24 cellular contexts compared by ENCODE assay signal in genomic region chr7:24762771-24763170, GRCh38. TPM values are rescaled to one million over a fixed set of nuclear protein-coding genes. Genes with fewer than 3 reads are reported as not detected.
A peak's percentile ranks its signal among the peaks of the same experiment; 100 is the strongest.
DNase-seq lines count a peak whose midpoint lies in the region; ATAC-seq, FAIRE-seq and TF ChIP-seq lines count a peak whose summit lies in the region.
"Had no signal": no experiment of that assay in that cellular context is flagged by ENCODE, and none has a peak within 500 bp of the region (broad histone marks: within the 10 kb centered on the region; RNA-seq: fewer than 3 reads in every experiment).

No MANE protein-coding gene starts in this region.

- ATAC-seq in GM12878: no peak
- ATAC-seq in psoas muscle: no peak
- ATAC-seq: CD8-positive, alpha-beta T cell had no signal

- H3K9me3 ChIP-seq in GM12878 (replicated peaks; ENCODE audit: control insufficient read depth, insufficient read depth, low read length): peaks cover 2% of the 10 kb centered on the region
- no peaks in the 10 kb centered on the region for H3K9me3 ChIP-seq in H1 (ENCODE audit: insufficient read depth in 2 of 2, low read depth in 1 of 2, low read length in 1 of 2)
- no peaks in the 10 kb centered on the region for H3K9me3 ChIP-seq in keratinocyte (ENCODE audit: control insufficient read depth, low read depth, low read length)
- H3K9me3 ChIP-seq in psoas muscle: no peaks in the 10 kb centered on the region
- H3K9me3 ChIP-seq: Caco-2 had no signal

- H3K36me3 ChIP-seq in GM12878 (ENCODE audit: control insufficient read depth in 2 of 2, insufficient read depth in 2 of 2, low read length in 1 of 2) (no peaks in the 10 kb centered on the region), H1 (ENCODE audit: control insufficient read depth in 2 of 4, insufficient read depth in 4 of 4, low read length in 3 of 4) (no peaks in the 10 kb centered on the region), keratinocyte (ENCODE audit: control insufficient read depth in 2 of 2, extremely low read depth in 1 of 2, insufficient read depth in 2 of 2, low read length in 2 of 2) (no peaks in the 10 kb centered on the region), psoas muscle (ENCODE audit: insufficient read depth in 1 of 2, low read depth in 1 of 2) (no peaks in the 10 kb centered on the region)
- H3K36me3 ChIP-seq: BLaER1 treated with 17β-estradiol and CSF1 and Interleukin-3, amounts not matched to agents 10 nM and 100 nM had no signal

- H3K23ac ChIP-seq in H1 (ENCODE audit: insufficient read length): no peak overlapping the region

- H3K4me2 ChIP-seq in GM12878 (ENCODE audit: control insufficient read depth, insufficient read depth) (0 out of 2 replicates have a peak overlapping the region, but pooled peaks have one; percentile 15), H1 (ENCODE audit: insufficient read depth in 1 of 2, low read depth in 2 of 2, low read length in 2 of 2) (no peak overlapping the region), keratinocyte (ENCODE audit: control insufficient read depth, extremely low read depth, insufficient read depth, low read depth, low read length) (peak overlapping the region; percentile 18)
- H3K4me2 ChIP-seq: BLaER1 treated with 17β-estradiol and CSF1 and Interleukin-3, amounts not matched to agents 10 nM and 100 nM had no signal

- no peaks in the 10 kb centered on the region for H3K9me1 ChIP-seq in keratinocyte (ENCODE audit: control insufficient read depth, extremely low read depth, insufficient read depth, low read length)

- peaks cover 2% of the 10 kb centered on the region; the same call in 1 of the 2 replicates for H3K23me2 ChIP-seq in H1 (ENCODE audit: low read depth, low read length)

- H3K4me3 ChIP-seq in GM12878 (no peak overlapping the region), H1 (ENCODE audit: extremely low read depth in 1 of 4, insufficient read depth in 2 of 4, low read depth in 3 of 4, low read length in 4 of 4) (no peak overlapping the region), keratinocyte (ENCODE audit: control insufficient read depth in 2 of 3, extremely low read depth in 1 of 3, insufficient read depth in 2 of 3, low read depth in 1 of 3, low read length in 3 of 3) (no peak overlapping the region), psoas muscle (no peak overlapping the region)
- H3K4me3 ChIP-seq: BLaER1 treated with 17β-estradiol and CSF1 and Interleukin-3, amounts not matched to agents 10 nM and 100 nM had no signal

- H2BK20ac ChIP-seq in H1 (ENCODE audit: low read length): no peak overlapping the region

- in situ Hi-C loops in GM12878 (cut with MboI): no loop called here

- H2BK12ac ChIP-seq in H1 (ENCODE audit: low read depth, low read length): no peak overlapping the region

- TF ChIP-seq RAD21 in GM12878 (IDR thresholded peaks at IDR 0.05; ENCODE audit: insufficient read depth, low read depth, low read length): no peak
- no peak for TF ChIP-seq RAD21 in H1 (IDR thresholded peaks at IDR 0.05 in 1 of 2, conservative IDR thresholded peaks at IDR 0.05 in 1 of 2; ENCODE audit: low read depth in 2 of 2, low read length in 2 of 2)

- TF ChIP-seq POLR2A in GM12878 (IDR thresholded peaks at IDR 0.05; ENCODE audit: low read depth, low read length) (no peak), H1 (IDR thresholded peaks at IDR 0.05; ENCODE audit: control extremely low read depth in 1 of 2, low read depth in 2 of 2, low read length in 2 of 2) (no peak)

- no peak overlapping the region for H3K18ac ChIP-seq in H1 (ENCODE audit: extremely low read depth, low read length)

- DNase-seq in GM12878 (ENCODE audit: low read depth, low spot score) (no peak), H1 (ENCODE audit: low read depth in 1 of 2, low spot score in 2 of 2) (no peak), keratinocyte (ENCODE audit: low read depth, low spot score) (no peak), psoas muscle (no peak), DMS114 treated with DMSO at 0.1 percent for 48 hours (lab: John Stamatoyannopoulos, UW; ENCODE audit: unreplicated experiment) (no peak), caudate nucleus (lab: John Stamatoyannopoulos, UW) (no peak), NCI-H2196 (lab: John Stamatoyannopoulos, UW; ENCODE audit: unreplicated experiment) (no peak), NCI-H1092 (lab: John Stamatoyannopoulos, UW) (no peak)
- DNase-seq: 8988T; ACHN; Caco-2; Calu3; CD4-positive, alpha-beta T cell; CD8-positive, alpha-beta T cell; DMS153; DMS53; DMS79; DND-41; EL; GDM1 had no signal

- BruUV-seq in GM12878 (replicated peaks; lab: Mats Ljungman, UMichigan): no TSS peak

- no peak overlapping the region for H2BK5ac ChIP-seq in H1 (ENCODE audit: low read depth, low read length)

- CTCF ChIA-PET in GM12878 (lab: Yijun Ruan, JAX): no interaction called here
- CTCF ChIA-PET in H1 (lab: Charles Lee; ENCODE audit: partially characterized antibody): interaction anchor here (1.1 to 1.4 kb wide), 4 partner anchors 11 to 327 kb away, joined by 3 read pairs; no protein-coding TSS in a partner anchor

- no peak overlapping the region for H3K56ac ChIP-seq in H1 (replicated peaks; ENCODE audit: insufficient read length, low read depth, low read length)

- SMC1A ChIA-PET in GM12878 (lab: Charles Lee; ENCODE audit: uncharacterized antibody, unreplicated experiment): interaction anchor here (0.7 kb wide), 1 partner anchor 8 kb away, joined by 3 read pairs; no protein-coding TSS in a partner anchor

- dilution Hi-C loops in keratinocyte (cut with MboI; ENCODE audit: extremely low pct_ligation_motif_present, low sequenced_read_pairs): no loop called here

- H3K4me1 ChIP-seq in GM12878 (ENCODE audit: control insufficient read depth, insufficient read depth, low read length) (peaks cover 15% of the 10 kb centered on the region), H1 (replicated peaks in 1 of 4; ENCODE audit: control insufficient read depth in 3 of 4, insufficient read depth in 4 of 4, low read length in 3 of 4) (peaks cover 0 to 6% (median 0%) of the 10 kb centered on the region in 4 experiments; a peak in 2 of 7 replicates), keratinocyte (ENCODE audit: control insufficient read depth, extremely low read depth, insufficient read depth, low read length) (no peaks in the 10 kb centered on the region), psoas muscle (peaks cover 19% of the 10 kb centered on the region)
- H3K4me1 ChIP-seq: Caco-2 had no signal

- no peak overlapping the region for H4K5ac ChIP-seq in H1 (ENCODE audit: insufficient read length, low read depth, low read length)

- POLR2A ChIA-PET in GM12878 (lab: Charles Lee): no interaction called here
- POLR2A ChIA-PET in H1 (lab: Charles Lee; ENCODE audit: partially characterized antibody): no interaction called here

- H4K8ac ChIP-seq in H1 (ENCODE audit: extremely low read depth, insufficient read depth, low read length): no peak overlapping the region

- H3K79me1 ChIP-seq in H1 (ENCODE audit: low read depth, low read length): no peaks in the 10 kb centered on the region

- 77% methylated on average over 7 of the region's 7 CpGs for WGBS in GM12878 (ENCODE audit: insufficient coverage, insufficient replicate concordance, low lambda C conversion rate, missing lambda C conversion rate)
- 87% methylated on average over 7 of the region's 7 CpGs; no CpG with 5 or more reads in 1 of the 2 experiments for WGBS in H1 (ENCODE audit: extremely low coverage in 1 of 2, insufficient coverage in 1 of 2, insufficient read length in 1 of 2, insufficient replicate concordance in 2 of 2, low coverage in 1 of 2, low lambda C conversion rate in 2 of 2, missing lambda C conversion rate in 1 of 2), 2 experiments
- 69 to 82% (median 80%) methylated on average over 7 of the region's 7 CpGs for WGBS in psoas muscle, 3 donors

- peak overlapping the region; percentile 69 for H3K14ac ChIP-seq in H1 (ENCODE audit: insufficient read length)

- no peak overlapping the region for H2BK120ac ChIP-seq in H1 (replicated peaks; ENCODE audit: low read depth, low read length)

- no peak for TF ChIP-seq CTCF in GM12878 (IDR thresholded peaks at IDR 0.05 in 2 of 3, conservative IDR thresholded peaks at IDR 0.05 in 1 of 3; ENCODE audit: control insufficient read depth in 2 of 3, extremely low read depth in 1 of 3, insufficient read depth in 1 of 3, low read depth in 3 of 3, low read length in 3 of 3)
- TF ChIP-seq CTCF in H1 (IDR thresholded peaks at IDR 0.05; ENCODE audit: control extremely low read depth in 1 of 3, insufficient read depth in 1 of 3, low read depth in 1 of 3, low read length in 3 of 3): no peak
- TF ChIP-seq CTCF in keratinocyte (optimal IDR thresholded peaks at IDR 0.05 in 1 of 3, IDR thresholded peaks at IDR 0.05 in 1 of 3, conservative IDR thresholded peaks at IDR 0.05 in 1 of 3; ENCODE audit: extremely low read depth in 1 of 3, insufficient read depth in 2 of 3, low read length in 3 of 3): no peak
- TF ChIP-seq CTCF in psoas muscle (IDR thresholded peaks at IDR 0.05): no peak

- no peak for FAIRE-seq in GM12878 (lab: Jason Lieb, UNC)
- no peak for FAIRE-seq in H1 (lab: Jason Lieb, UNC)
- no peak for FAIRE-seq in keratinocyte (lab: Jason Lieb, UNC)
- FAIRE-seq: A204.1, D721Med had no signal

- H3K27ac ChIP-seq in GM12878 (ENCODE audit: control insufficient read depth, insufficient read depth): no peak overlapping the region
- no peak overlapping the region for H3K27ac ChIP-seq in H1 (ENCODE audit: low read depth, low read length)
- no peak overlapping the region for H3K27ac ChIP-seq in keratinocyte (ENCODE audit: control insufficient read depth, insufficient read depth, low read length)
- H3K27ac ChIP-seq in psoas muscle: peak overlapping the region; percentile 54
- no peak overlapping the region for H3K27ac ChIP-seq in caudate nucleus (ENCODE audit: low read depth, low read length)
- H3K27ac ChIP-seq: BLaER1 treated with 17β-estradiol and CSF1 and Interleukin-3, amounts not matched to agents 10 nM and 100 nM; C4-2B had no signal

- intact Hi-C loops in GM12878 (cut with micrococcal nuclease; ENCODE audit: unreplicated experiment): no loop called here
- intact Hi-C loops in psoas muscle (cut with DNase I): no loop called here

- H4K91ac ChIP-seq in H1 (replicated peaks; ENCODE audit: insufficient read length, low read length): no peak overlapping the region

- H2AFZ ChIP-seq in GM12878 (ENCODE audit: control insufficient read depth, low read depth, low read length): no peak overlapping the region
- no peak overlapping the region for H2AFZ ChIP-seq in H1 (ENCODE audit: low read length)
- H2AFZ ChIP-seq in keratinocyte (ENCODE audit: control insufficient read depth, low read length): no peak overlapping the region

- H3K9ac ChIP-seq in GM12878 (ENCODE audit: control insufficient read depth, insufficient read depth, low read length) (no peak overlapping the region), H1 (replicated peaks in 1 of 4; ENCODE audit: extremely low read depth in 1 of 4, low read depth in 3 of 4, low read length in 3 of 4) (no peak overlapping the region), keratinocyte (ENCODE audit: control insufficient read depth, extremely low read depth, insufficient read depth, low read length) (no peak overlapping the region)
- H3K9ac ChIP-seq: BLaER1 treated with 17β-estradiol and CSF1 and Interleukin-3, amounts not matched to agents 10 nM and 100 nM had no signal

- no peak overlapping the region for H2BK15ac ChIP-seq in H1 (ENCODE audit: low read length)

- peaks cover 3% of the 10 kb centered on the region; the same call in 1 of the 2 replicates for H3K79me2 ChIP-seq in GM12878 (ENCODE audit: control insufficient read depth, insufficient read depth, low read length)
- no peaks in the 10 kb centered on the region for H3K79me2 ChIP-seq in H1 (ENCODE audit: control insufficient read depth in 1 of 2, insufficient read depth in 2 of 2, low read length in 2 of 2)
- no peaks in the 10 kb centered on the region for H3K79me2 ChIP-seq in keratinocyte (ENCODE audit: control insufficient read depth, insufficient read depth, low read length)

- H4K20me1 ChIP-seq in GM12878 (ENCODE audit: control insufficient read depth, insufficient read depth) (no peaks in the 10 kb centered on the region), H1 (replicated peaks in 1 of 2; ENCODE audit: control insufficient read depth in 1 of 2, insufficient read depth in 2 of 2, low read length in 2 of 2) (no peaks in the 10 kb centered on the region), keratinocyte (ENCODE audit: control insufficient read depth, extremely low read depth, insufficient read depth, low read length) (no peaks in the 10 kb centered on the region)

- RAD21 ChIA-PET in GM12878 (lab: Charles Lee; ENCODE audit: unreplicated experiment): interaction anchor here (0.8 to 1.2 kb wide), 2 partner anchors 29 to 47 kb away, joined by 3 read pairs; no protein-coding TSS in a partner anchor

- no peak overlapping the region for H3K4ac ChIP-seq in H1 (replicated peaks; ENCODE audit: insufficient read length, low read depth, low read length)

- H2AK5ac ChIP-seq in H1 (ENCODE audit: low read depth, low read length): no peak overlapping the region

- H3K27me3 ChIP-seq in GM12878 (replicated peaks in 1 of 2; ENCODE audit: control insufficient read depth in 2 of 2, insufficient read depth in 2 of 2, low read length in 1 of 2): no peaks in the 10 kb centered on the region
- H3K27me3 ChIP-seq in H1 (replicated peaks in 1 of 4; ENCODE audit: control insufficient read depth in 3 of 4, extremely low read depth in 1 of 4, insufficient read depth in 3 of 4, low read length in 3 of 4): peaks cover 3 to 13% (median 12%) of the 10 kb centered on the region in 4 experiments
- H3K27me3 ChIP-seq in keratinocyte (ENCODE audit: control insufficient read depth, extremely low read depth, insufficient read depth, low read length): no peaks in the 10 kb centered on the region
- H3K27me3 ChIP-seq in psoas muscle (ENCODE audit: insufficient read depth in 3 of 3, low read length in 2 of 3): no peaks in the 10 kb centered on the region

- TF ChIP-seq EP300 in GM12878 (IDR thresholded peaks at IDR 0.05; ENCODE audit: borderline replicate concordance in 1 of 2, control insufficient read depth in 1 of 2, low read depth in 2 of 2, low read length in 2 of 2) (no peak), H1 (IDR thresholded peaks at IDR 0.05; ENCODE audit: borderline replicate concordance in 1 of 2, low read depth in 2 of 2, low read length in 2 of 2) (no peak)

RNA-seq across cellular contexts. Expression of gene GSDME, which starts 5.5 kb away (rescaled TPM):
- 50.8 and 52.0 TPM in 2 replicates for total RNA-seq in GM12878 (2013; cell fraction: nucleolus; rRNA removed)
- 140 and 149 TPM in 2 replicates for total RNA-seq in GM12878 (2014; rRNA removed)
- total RNA-seq in GM12878 (2014; rRNA removed; fragmentation: Illumina TruSeq; extraction: Trizol): 95.2 and 96.2 TPM in 2 replicates
- total RNA-seq in GM12878 (2021): 114 and 116 TPM in 2 replicates
- polyA plus RNA-seq in GM12878 (2011; ENCODE audit: low read depth): 78.4 TPM
- polyA plus RNA-seq in GM12878 (2011; rRNA removed): 19.7 and 23.7 TPM in 2 replicates
- 18.6 and 22.3 TPM in 2 replicates for polyA plus RNA-seq in GM12878 (2011; cell fraction: cytosol; rRNA removed)
- polyA plus RNA-seq in GM12878 (2011; cell fraction: nucleus; rRNA removed): 30.2 and 33.1 TPM in 2 replicates
- polyA plus RNA-seq in GM12878 (2012): 92.4 and 94.8 TPM in 2 replicates
- polyA plus RNA-seq in GM12878 (2014; fragmentation: Illumina TruSeq; extraction: Trizol): 141 and 143 TPM in 2 replicates
- polyA plus RNA-seq in GM12878 (2014; fragmentation: Nextera tagmentation; extraction: Ambion mirVana): 10 to 100 TPM; 62.5 to 83.7 TPM
- 128 and 141 TPM in 2 replicates for polyA plus RNA-seq in GM12878 (2014; rRNA removed)
- polyA plus RNA-seq in GM12878 (2016; fragmentation: Nextera tagmentation; extraction: Ambion mirVana): 100 to 1,000 TPM; 242 to 245 TPM
- polyA minus RNA-seq in GM12878 (2011; rRNA and poly(A)+ RNA removed): 27.0 and 41.7 TPM in 2 replicates
- 6.1 and 7.5 TPM in 2 replicates for polyA minus RNA-seq in GM12878 (2011; cell fraction: cytosol; rRNA and poly(A)+ RNA removed)
- polyA minus RNA-seq in GM12878 (2011; cell fraction: nucleus; rRNA and poly(A)+ RNA removed): 12.8 and 19.2 TPM in 2 replicates
- total RNA-seq in H1 (2021; fragmentation: NEBNext Ultra II Directional; extraction: Animal tissue kit (Norgen Biotek cat#: 25700)): 7.6 and 8.5 TPM in 2 replicates
- 5.4 and 6.7 TPM in 2 replicates for polyA plus RNA-seq in H1 (2011; rRNA removed)
- 9.3 TPM for polyA plus RNA-seq in H1 (2011; cell fraction: cytosol; rRNA removed)
- 7.5 TPM for polyA plus RNA-seq in H1 (2011; cell fraction: nucleus; rRNA removed)
- polyA plus RNA-seq in H1 (2012, experiment 1 of 2): 7.0 to 10.0 TPM (median 8.1 TPM) in 4 replicates
- 3.9 TPM for polyA plus RNA-seq in H1 (2012, experiment 2 of 2)
- polyA plus RNA-seq in H1 (2013, experiment 1 of 2): 4.4 TPM
- 3.2 TPM for polyA plus RNA-seq in H1 (2013, experiment 2 of 2)
- polyA minus RNA-seq in H1 (2011; rRNA and poly(A)+ RNA removed): 15.1 and 17.2 TPM in 2 replicates
- 6.8 TPM for polyA minus RNA-seq in H1 (2011; cell fraction: cytosol; rRNA and poly(A)+ RNA removed)
- polyA minus RNA-seq in H1 (2011; cell fraction: nucleus; rRNA and poly(A)+ RNA removed): 8.1 TPM
- polyA plus RNA-seq in keratinocyte: 81.7 to 105 TPM (median 95.6 TPM) in 3 replicates
- 83.9 TPM for polyA plus RNA-seq in keratinocyte (2011; ENCODE audit: low read depth)
- polyA plus RNA-seq in keratinocyte (2011; cell fraction: cytosol; rRNA removed): 71.7 and 85.2 TPM in 2 replicates
- 134 and 143 TPM in 2 replicates for polyA plus RNA-seq in keratinocyte (2011; cell fraction: nucleus; rRNA removed)
- polyA plus RNA-seq in keratinocyte (2012; ENCODE audit: low replicate concordance): 59.5 and 86.4 TPM in 2 replicates
- 71.0 to 119 TPM (median 96.2 TPM) in 3 replicates for polyA minus RNA-seq in keratinocyte
- polyA minus RNA-seq in keratinocyte (2011; cell fraction: cytosol; rRNA and poly(A)+ RNA removed): 60.0 TPM
- polyA minus RNA-seq in keratinocyte (2011; cell fraction: nucleus; rRNA and poly(A)+ RNA removed): 50.8 and 85.9 TPM in 2 replicates
- 10 to 100 TPM; 10.9 to 32.1 (median 16.0) TPM for total RNA-seq in psoas muscle
- polyA plus RNA-seq in psoas muscle: 10 to 100 TPM in 1 of 3 donors, 1 to 10 TPM in 2; 4.9 to 30.7 (median 8.3) TPM
- total RNA-seq: CD8-positive, alpha-beta T cell had no signal

Comparison
In these comparisons a context has a peak if more than half of its experiments do, and no peak if none do; other contexts are left out.
1. H3K4me2 ChIP-seq: peak in GM12878 (single experiment) and keratinocyte (single experiment); none in H1 (0 of 2).